ENCODE assay signal across 2 cellular contexts in the genomic region with DNA sequence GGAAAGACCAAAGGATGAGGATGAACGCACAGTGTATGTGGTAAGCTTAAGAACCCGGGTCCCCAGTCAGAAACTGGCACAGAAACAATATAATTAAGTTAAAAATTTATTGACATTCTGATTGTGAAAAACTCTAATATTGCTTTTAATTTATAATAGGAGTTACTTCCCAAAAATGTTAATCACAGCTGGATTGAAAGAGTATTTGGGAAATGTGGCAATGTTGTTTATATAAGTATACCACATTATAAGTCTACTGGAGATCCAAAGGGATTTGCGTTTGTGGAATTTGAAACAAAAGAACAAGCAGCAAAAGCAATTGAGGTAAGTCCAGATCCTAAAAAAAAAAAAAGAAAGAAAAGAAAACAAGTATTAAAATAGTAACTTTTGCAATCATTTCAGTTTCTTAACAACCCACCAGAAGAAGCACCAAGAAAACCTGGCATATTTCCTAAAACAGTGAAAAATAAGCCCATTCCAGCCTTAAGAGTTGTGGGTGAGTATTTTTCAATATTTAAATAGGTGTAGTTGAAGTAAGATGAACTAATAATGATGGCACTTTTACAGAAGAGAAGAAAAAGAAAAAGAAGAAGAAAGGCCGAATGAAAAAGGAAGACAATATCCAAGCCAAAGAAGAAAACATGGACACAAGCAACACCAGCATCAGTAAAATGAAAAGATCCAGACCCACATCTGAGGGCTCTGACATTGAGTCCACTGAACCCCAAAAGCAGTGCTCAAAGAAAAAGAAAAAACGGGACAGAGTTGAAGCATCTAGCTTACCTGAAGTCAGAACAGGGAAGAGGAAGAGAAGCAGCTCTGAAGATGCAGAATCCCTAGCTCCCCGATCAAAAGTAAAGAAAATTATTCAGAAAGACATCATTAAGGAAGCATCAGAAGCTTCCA.
TF ChIP-seq lines count a peak whose summit lies in the region.

No MANE protein-coding gene starts in this region.

TF ChIP-seq in HCT116, 20 proteins besides CTCF, POLR2A, EP300 and RAD21:
- no peak for TF ChIP-seq EZH2phosphoT487 (IDR thresholded peaks at IDR 0.05; ENCODE audit: borderline replicate concordance)
- TF ChIP-seq SRF (IDR thresholded peaks at IDR 0.05; ENCODE audit: low read depth), result no peak
- TF ChIP-seq ZNF274 (IDR thresholded peaks at IDR 0.05; ENCODE audit: low read depth, low read length), result no peak
- no peak for TF ChIP-seq ZFX (IDR thresholded peaks at IDR 0.05)
- TF ChIP-seq CBX3 (IDR thresholded peaks at IDR 0.05; ENCODE audit: low read depth), result no peak
- no peak for TF ChIP-seq ELF1 (IDR thresholded peaks at IDR 0.05; ENCODE audit: borderline replicate concordance, low read depth)
- TF ChIP-seq CEBPB (IDR thresholded peaks at IDR 0.05; ENCODE audit: low read depth), result no peak
- TF ChIP-seq JUND (IDR thresholded peaks at IDR 0.05), result no peak
- no peak for TF ChIP-seq YY1 (IDR thresholded peaks at IDR 0.05; ENCODE audit: extremely low read depth, insufficient replicate concordance, low read depth, low read length)
- TF ChIP-seq, protein P1, sequence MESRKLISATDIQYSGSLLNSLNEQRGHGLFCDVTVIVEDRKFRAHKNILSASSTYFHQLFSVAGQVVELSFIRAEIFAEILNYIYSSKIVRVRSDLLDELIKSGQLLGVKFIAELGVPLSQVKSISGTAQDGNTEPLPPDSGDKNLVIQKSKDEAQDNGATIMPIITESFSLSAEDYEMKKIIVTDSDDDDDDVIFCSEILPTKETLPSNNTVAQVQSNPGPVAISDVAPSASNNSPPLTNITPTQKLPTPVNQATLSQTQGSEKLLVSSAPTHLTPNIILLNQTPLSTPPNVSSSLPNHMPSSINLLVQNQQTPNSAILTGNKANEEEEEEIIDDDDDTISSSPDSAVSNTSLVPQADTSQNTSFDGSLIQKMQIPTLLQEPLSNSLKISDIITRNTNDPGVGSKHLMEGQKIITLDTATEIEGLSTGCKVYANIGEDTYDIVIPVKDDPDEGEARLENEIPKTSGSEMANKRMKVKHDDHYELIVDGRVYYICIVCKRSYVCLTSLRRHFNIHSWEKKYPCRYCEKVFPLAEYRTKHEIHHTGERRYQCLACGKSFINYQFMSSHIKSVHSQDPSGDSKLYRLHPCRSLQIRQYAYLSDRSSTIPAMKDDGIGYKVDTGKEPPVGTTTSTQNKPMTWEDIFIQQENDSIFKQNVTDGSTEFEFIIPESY (IDR thresholded peaks at IDR 0.05; ENCODE audit: extremely low read depth, insufficient replicate concordance, low read length), result no peak
- TF ChIP-seq, protein P2, sequence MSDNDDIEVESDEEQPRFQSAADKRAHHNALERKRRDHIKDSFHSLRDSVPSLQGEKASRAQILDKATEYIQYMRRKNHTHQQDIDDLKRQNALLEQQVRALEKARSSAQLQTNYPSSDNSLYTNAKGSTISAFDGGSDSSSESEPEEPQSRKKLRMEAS (IDR thresholded peaks at IDR 0.05), result no peak
- TF ChIP-seq, protein P3, sequence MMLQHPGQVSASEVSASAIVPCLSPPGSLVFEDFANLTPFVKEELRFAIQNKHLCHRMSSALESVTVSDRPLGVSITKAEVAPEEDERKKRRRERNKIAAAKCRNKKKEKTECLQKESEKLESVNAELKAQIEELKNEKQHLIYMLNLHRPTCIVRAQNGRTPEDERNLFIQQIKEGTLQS (IDR thresholded peaks at IDR 0.05), result no peak
- no peak for TF ChIP-seq TCF7L2 (IDR thresholded peaks at IDR 0.05; ENCODE audit: borderline replicate concordance, extremely low read depth, insufficient read depth, insufficient read length)
- no peak for TF ChIP-seq SP1 (IDR thresholded peaks at IDR 0.05; ENCODE audit: low read depth)
- TF ChIP-seq FOSL1 (IDR thresholded peaks at IDR 0.05; ENCODE audit: low read depth), result no peak

TF ChIP-seq in K562, 482 proteins besides CTCF, POLR2A, EP300 and RAD21:
- TF ChIP-seq PCBP2 (IDR thresholded peaks at IDR 0.05; ENCODE audit: low read depth, low read length, poor library complexity, severe bottlenecking), result no peak
- TF ChIP-seq, protein P4, sequence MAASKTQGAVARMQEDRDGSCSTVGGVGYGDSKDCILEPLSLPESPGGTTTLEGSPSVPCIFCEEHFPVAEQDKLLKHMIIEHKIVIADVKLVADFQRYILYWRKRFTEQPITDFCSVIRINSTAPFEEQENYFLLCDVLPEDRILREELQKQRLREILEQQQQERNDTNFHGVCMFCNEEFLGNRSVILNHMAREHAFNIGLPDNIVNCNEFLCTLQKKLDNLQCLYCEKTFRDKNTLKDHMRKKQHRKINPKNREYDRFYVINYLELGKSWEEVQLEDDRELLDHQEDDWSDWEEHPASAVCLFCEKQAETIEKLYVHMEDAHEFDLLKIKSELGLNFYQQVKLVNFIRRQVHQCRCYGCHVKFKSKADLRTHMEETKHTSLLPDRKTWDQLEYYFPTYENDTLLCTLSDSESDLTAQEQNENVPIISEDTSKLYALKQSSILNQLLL (CRISPR knock-in tag; IDR thresholded peaks at IDR 0.05; ENCODE audit: borderline replicate concordance), result no peak
- TF ChIP-seq, protein P5, sequence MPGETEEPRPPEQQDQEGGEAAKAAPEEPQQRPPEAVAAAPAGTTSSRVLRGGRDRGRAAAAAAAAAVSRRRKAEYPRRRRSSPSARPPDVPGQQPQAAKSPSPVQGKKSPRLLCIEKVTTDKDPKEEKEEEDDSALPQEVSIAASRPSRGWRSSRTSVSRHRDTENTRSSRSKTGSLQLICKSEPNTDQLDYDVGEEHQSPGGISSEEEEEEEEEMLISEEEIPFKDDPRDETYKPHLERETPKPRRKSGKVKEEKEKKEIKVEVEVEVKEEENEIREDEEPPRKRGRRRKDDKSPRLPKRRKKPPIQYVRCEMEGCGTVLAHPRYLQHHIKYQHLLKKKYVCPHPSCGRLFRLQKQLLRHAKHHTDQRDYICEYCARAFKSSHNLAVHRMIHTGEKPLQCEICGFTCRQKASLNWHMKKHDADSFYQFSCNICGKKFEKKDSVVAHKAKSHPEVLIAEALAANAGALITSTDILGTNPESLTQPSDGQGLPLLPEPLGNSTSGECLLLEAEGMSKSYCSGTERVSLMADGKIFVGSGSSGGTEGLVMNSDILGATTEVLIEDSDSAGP (CRISPR knock-in tag; IDR thresholded peaks at IDR 0.05), result no peak
